8 cellular contexts compared by ENCODE assay signal in the genomic region with DNA sequence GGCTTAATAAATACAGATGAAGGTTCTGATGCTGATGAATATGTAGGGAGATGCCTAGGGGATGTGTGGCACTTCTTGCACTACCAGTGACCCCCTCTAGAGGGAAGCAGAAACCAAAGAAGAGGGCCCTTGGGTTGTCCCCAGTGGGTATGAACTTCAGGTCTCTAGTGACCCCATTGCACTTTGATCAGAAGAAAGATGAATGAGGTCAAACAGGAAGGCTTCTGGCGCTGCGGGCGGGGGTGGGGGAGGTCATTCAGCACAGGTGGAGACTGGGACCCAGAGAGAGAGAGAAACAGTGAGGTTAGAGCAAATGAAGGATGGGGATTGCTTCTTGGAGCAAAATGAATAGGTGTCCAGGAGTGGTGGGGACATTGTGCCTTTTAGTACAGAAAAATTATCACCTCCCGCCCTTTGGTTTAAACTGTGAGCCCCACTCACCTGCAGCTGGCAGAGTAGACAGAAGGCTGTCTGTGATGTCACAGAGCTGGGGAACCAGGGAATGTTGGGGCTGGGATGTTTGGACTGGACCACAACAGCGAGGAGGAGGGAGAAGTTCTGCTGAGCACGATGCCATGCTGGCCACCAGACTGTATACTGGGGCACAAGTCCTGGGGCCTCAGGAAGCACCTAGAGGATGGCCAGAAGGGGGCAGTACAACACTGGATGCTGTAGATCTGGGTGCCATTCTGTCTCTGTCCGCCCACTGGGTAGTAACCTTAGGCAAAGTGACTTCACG. TPM values are rescaled to one million over a fixed set of nuclear protein-coding genes. Genes with fewer than 3 reads are reported as not detected.
DNase-seq lines count a peak whose midpoint lies in the region; ATAC-seq and TF ChIP-seq lines count a peak whose summit lies in the region.

A gene with protein sequence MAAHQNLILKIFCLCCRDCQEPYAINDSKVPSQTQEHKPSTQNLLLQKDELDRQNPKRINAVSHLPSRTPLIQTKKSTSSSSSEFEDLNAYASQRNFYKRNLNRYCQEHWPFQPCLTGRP (minus strand): TSS at position 599 of the 739 bp plus-strand sequence. CDS start 10,469 bp downstream, outside the sequence.

- no peaks in the 10 kb centered on the region for H3K36me3 ChIP-seq in WERI-Rb-1

- no peaks in the 10 kb centered on the region for H3K9me3 ChIP-seq in WERI-Rb-1 (ENCODE audit: severe bottlenecking)

- peak; percentile 93 for DNase-seq in A172 (ENCODE audit: low spot score)
- DNase-seq in NCI-H2171 treated with DMSO at 0.1 percent for 48 hours (lab: John Stamatoyannopoulos, UW) = peak; percentile 62
- peak; percentile 86 for DNase-seq in WERI-Rb-1
- DNase-seq in T47D (ENCODE audit: low read depth in 1 of 2, low spot score in 1 of 2) = peak; percentile 28 to 87
- DNase-seq in left kidney (ENCODE audit: low read depth, low spot score) = peak; percentile 73
- DNase-seq in stimulated activated CD4-positive, alpha-beta T cell treated with anti-CD3 and anti-CD28 coated beads, TNF-alpha, amount 100 ng/mL, for 48 hours (ENCODE audit: low read depth in 3 of 3) = peak; percentile 72 to 88 (median 76)

- H3K27me3 ChIP-seq in WERI-Rb-1 (ENCODE audit: insufficient read depth, low read depth, severe bottlenecking) = no peaks in the 10 kb centered on the region

- in situ Hi-C loops in T47D (cut with HindIII; ENCODE audit: low pct_unique_long_range_greater_than_20kb, low sequenced_read_pairs) = no loop called here

- peak; percentile 51 for ATAC-seq in GM18508 (IDR thresholded peaks at IDR 0.05; ENCODE audit: insufficient read depth, unreplicated experiment)
- peak; percentile 73 for ATAC-seq in HG03045 (IDR thresholded peaks at IDR 0.05; ENCODE audit: unreplicated experiment)

- H3K4me3 ChIP-seq in WERI-Rb-1 (ENCODE audit: low read depth, low read length) = no peak within 1 kb of the TSS

- peak; percentile 93 for TF ChIP-seq CTCF in WERI-Rb-1 (IDR thresholded peaks at IDR 0.05; ENCODE audit: low read depth, low read length)

- H3K27ac ChIP-seq in WERI-Rb-1 = no peak within 1 kb of the TSS

RNA-seq across cellular contexts. Expression of the gene that starts here (rescaled TPM):
- total RNA-seq in A172 (2014; rRNA removed; shearing (Covaris generic)) = not detected in 2 replicates

Comparison
In these comparisons a context has a peak if more than half of its experiments do, and no peak if none do; other contexts are left out.
1. Peak in DNase-seq in A172; RNA of the gene not detected or under 1 TPM.